In the genomic region with DNA sequence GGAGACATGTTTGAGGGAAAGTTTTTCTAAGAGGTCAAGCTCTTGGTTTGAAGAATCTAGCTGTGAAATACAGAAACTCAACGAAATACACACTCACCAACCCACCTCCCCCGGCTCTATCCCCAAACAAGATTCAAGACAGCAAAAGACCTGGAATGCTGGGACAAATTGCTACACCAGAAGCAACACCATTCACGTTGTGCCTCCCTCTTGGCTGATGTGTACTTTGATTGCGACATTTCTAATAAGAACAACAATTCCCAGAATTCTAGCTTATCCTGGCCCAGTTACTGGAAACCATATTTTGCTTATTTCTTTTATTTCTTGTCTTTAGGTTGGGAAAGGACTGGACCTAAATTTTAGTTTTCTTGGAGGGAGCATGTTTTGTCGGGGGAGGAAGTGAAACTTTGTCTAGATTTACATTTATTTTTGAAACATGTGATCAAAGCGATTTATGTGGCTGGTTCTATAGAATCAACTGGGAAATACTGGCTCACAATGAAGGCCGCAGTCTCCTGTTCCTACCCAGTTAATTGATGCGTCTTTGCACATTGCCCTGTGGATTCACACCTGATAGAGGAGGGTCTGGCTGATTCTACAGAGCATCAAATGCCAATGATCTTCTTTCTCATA, we compare ENCODE assay signal across 1 cellular context.
A peak's percentile ranks its signal among the peaks of the same experiment; 100 is the strongest.
TF ChIP-seq lines count a peak whose summit lies in the region.

No MANE protein-coding gene starts in this region.

TF ChIP-seq in IMR-90, 13 proteins besides CTCF, POLR2A, EP300 and RAD21:
- TF ChIP-seq NFE2L2 (IDR thresholded peaks at IDR 0.05; ENCODE audit: low read depth, low read length): no peak
- TF ChIP-seq RFX5 (IDR thresholded peaks at IDR 0.05; ENCODE audit: low read depth, low read length): no peak
- no peak for TF ChIP-seq BHLHE40 (IDR thresholded peaks at IDR 0.05; ENCODE audit: low read depth, low read length)
- TF ChIP-seq MXI1 (IDR thresholded peaks at IDR 0.05; ENCODE audit: borderline replicate concordance, low read depth, low read length): no peak
- peak; percentile 96 for TF ChIP-seq CEBPB (IDR thresholded peaks at IDR 0.05; ENCODE audit: low read depth, low read length)
- no peak for TF ChIP-seq FOS (IDR thresholded peaks at IDR 0.05; ENCODE audit: low read depth, low read length)
- no peak for TF ChIP-seq USF2 (IDR thresholded peaks at IDR 0.05; ENCODE audit: low read depth, low read length)
